Comparison of ENCODE assay signal across 1 cellular context in the genomic region with DNA sequence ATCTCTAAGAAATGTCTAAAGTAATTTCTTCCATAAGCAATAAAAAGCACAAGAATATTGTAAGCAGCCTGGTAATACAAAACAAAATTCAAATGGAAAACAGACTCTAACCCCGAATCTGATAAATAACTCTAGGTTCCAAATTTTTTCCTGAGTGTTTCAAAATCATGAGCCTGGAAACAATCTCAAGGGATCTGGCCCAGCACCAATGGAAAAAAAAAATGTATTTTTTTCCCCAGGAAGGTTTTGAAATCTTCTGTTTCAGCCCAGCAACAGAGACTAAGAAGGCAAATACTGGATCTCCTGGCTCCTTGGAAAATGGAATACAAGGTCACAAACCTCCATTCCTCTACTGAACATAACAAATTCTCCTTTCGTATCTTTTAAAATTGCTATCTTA.
TF ChIP-seq lines count a peak whose summit lies in the region.

No MANE protein-coding gene starts in this region.

TF ChIP-seq in GM12878, 131 proteins besides CTCF, POLR2A, EP300 and RAD21 (continued from another document):
- TF ChIP-seq ETV6 (conservative IDR thresholded peaks at IDR 0.05 in 1 of 2, IDR thresholded peaks at IDR 0.05 in 1 of 2; ENCODE audit: borderline replicate concordance in 1 of 2, low read depth in 1 of 2) = no peak
